In genomic region chr17:78251773-78252103, GRCh38 we compare ENCODE assay signal across 1 cellular context.
TF ChIP-seq lines count a peak whose summit lies in the region.

No MANE protein-coding gene starts in this region.

TF ChIP-seq in GM12878, 131 proteins besides CTCF, POLR2A, EP300 and RAD21:
- TF ChIP-seq DPF2 (IDR thresholded peaks at IDR 0.05) (no peak), SMC3 (IDR thresholded peaks at IDR 0.05; ENCODE audit: borderline replicate concordance, low read length) (no peak), SMAD1 (IDR thresholded peaks at IDR 0.05; ENCODE audit: low read depth, partially characterized antibody) (no peak), SP1 (IDR thresholded peaks at IDR 0.05; ENCODE audit: low read depth, low read length) (no peak), NKRF (conservative IDR thresholded peaks at IDR 0.05) (no peak), SREBF1 (IDR thresholded peaks at IDR 0.05; ENCODE audit: low read length) (no peak), ETV6 (conservative IDR thresholded peaks at IDR 0.05 in 1 of 2, IDR thresholded peaks at IDR 0.05 in 1 of 2; ENCODE audit: borderline replicate concordance in 1 of 2, low read depth in 1 of 2) (no peak), MLLT1 (IDR thresholded peaks at IDR 0.05) (no peak), NR2C2 (IDR thresholded peaks at IDR 0.05; ENCODE audit: borderline replicate concordance, control insufficient read depth, insufficient read length, low read depth) (no peak), TCF3 (IDR thresholded peaks at IDR 0.05; ENCODE audit: borderline replicate concordance, insufficient read depth, low read depth, low read length) (no peak), CHD1 (IDR thresholded peaks at IDR 0.05; ENCODE audit: low read depth, low read length) (no peak), IKZF1 (conservative IDR thresholded peaks at IDR 0.05) (no peak), POU2F2 (IDR thresholded peaks at IDR 0.05; ENCODE audit: borderline replicate concordance, low read depth, low read length) (no peak), E4F1 (IDR thresholded peaks at IDR 0.05; ENCODE audit: borderline replicate concordance, partially characterized antibody) (no peak)
